Comparison of ENCODE assay signal across 1 cellular context in the genomic region with DNA sequence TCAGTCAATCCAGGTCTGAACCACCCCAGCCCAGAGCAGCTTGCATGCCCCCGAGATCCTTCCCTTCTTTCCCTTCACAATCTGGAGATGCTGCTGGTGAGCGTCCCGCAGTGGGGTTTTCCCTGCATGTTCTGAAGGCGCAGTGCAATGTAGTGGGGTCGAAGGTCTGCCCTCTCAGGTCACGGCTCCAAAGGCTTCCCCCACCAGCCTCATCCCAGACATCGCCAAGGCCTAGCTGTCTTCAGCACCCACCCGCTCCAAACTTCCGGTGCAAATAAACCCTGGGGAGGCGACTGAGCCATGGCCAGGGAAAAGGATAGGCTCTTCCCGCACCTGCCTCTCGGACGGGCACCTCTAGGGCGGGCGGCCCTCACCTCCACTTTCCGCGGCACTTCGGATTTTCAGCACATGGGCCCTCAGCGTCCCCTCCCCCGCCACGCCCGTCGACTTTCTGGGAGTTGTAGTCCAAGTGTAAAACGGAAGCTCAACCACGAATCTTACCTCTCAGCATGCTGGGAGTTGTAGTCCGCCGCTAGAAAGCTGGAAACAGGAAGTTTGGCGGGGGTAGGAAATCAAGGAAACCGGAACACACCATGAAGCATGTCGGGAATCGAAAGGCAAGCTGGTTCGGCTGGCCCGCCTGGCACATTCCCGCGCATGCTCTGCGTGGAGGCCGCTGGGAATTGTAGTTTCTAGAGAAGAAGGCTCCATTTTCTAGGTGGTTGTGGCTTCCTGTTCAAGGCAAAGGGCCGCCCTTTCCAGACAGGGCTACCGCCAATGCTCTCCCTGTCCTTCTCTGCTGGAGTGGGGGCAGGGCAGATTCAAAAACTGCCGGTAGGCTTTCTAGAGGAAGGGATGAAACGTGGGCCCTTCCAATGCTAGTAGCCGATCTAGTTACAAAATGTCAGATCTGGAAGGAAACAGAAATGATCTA.
TF ChIP-seq lines count a peak whose summit lies in the region.

A gene (minus strand): TSS at position 410 of the 934 bp plus-strand sequence. CDS start 2,384 bp downstream, outside the sequence.

TF ChIP-seq in K562, 482 proteins besides CTCF, POLR2A, EP300 and RAD21 (continued from another document and continues in another):
- TF ChIP-seq, protein P1, sequence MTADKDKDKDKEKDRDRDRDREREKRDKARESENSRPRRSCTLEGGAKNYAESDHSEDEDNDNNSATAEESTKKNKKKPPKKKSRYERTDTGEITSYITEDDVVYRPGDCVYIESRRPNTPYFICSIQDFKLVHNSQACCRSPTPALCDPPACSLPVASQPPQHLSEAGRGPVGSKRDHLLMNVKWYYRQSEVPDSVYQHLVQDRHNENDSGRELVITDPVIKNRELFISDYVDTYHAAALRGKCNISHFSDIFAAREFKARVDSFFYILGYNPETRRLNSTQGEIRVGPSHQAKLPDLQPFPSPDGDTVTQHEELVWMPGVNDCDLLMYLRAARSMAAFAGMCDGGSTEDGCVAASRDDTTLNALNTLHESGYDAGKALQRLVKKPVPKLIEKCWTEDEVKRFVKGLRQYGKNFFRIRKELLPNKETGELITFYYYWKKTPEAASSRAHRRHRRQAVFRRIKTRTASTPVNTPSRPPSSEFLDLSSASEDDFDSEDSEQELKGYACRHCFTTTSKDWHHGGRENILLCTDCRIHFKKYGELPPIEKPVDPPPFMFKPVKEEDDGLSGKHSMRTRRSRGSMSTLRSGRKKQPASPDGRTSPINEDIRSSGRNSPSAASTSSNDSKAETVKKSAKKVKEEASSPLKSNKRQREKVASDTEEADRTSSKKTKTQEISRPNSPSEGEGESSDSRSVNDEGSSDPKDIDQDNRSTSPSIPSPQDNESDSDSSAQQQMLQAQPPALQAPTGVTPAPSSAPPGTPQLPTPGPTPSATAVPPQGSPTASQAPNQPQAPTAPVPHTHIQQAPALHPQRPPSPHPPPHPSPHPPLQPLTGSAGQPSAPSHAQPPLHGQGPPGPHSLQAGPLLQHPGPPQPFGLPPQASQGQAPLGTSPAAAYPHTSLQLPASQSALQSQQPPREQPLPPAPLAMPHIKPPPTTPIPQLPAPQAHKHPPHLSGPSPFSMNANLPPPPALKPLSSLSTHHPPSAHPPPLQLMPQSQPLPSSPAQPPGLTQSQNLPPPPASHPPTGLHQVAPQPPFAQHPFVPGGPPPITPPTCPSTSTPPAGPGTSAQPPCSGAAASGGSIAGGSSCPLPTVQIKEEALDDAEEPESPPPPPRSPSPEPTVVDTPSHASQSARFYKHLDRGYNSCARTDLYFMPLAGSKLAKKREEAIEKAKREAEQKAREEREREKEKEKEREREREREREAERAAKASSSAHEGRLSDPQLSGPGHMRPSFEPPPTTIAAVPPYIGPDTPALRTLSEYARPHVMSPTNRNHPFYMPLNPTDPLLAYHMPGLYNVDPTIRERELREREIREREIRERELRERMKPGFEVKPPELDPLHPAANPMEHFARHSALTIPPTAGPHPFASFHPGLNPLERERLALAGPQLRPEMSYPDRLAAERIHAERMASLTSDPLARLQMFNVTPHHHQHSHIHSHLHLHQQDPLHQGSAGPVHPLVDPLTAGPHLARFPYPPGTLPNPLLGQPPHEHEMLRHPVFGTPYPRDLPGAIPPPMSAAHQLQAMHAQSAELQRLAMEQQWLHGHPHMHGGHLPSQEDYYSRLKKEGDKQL (CRISPR knock-in tag; IDR thresholded peaks at IDR 0.05; ENCODE audit: borderline replicate concordance): no peak
- TF ChIP-seq, protein P2, sequence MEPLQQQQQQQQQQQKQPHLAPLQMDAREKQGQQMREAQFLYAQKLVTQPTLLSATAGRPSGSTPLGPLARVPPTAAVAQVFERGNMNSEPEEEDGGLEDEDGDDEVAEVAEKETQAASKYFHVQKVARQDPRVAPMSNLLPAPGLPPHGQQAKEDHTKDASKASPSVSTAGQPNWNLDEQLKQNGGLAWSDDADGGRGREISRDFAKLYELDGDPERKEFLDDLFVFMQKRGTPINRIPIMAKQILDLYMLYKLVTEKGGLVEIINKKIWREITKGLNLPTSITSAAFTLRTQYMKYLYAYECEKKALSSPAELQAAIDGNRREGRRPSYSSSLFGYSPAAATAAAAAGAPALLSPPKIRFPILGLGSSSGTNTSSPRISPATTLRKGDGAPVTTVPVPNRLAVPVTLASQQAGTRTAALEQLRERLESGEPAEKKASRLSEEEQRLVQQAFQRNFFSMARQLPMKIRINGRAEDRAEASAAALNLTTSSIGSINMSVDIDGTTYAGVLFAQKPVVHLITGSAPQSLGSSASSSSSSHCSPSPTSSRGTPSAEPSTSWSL (CRISPR knock-in tag; IDR thresholded peaks at IDR 0.05; ENCODE audit: borderline replicate concordance): no peak
- TF ChIP-seq, protein P3, sequence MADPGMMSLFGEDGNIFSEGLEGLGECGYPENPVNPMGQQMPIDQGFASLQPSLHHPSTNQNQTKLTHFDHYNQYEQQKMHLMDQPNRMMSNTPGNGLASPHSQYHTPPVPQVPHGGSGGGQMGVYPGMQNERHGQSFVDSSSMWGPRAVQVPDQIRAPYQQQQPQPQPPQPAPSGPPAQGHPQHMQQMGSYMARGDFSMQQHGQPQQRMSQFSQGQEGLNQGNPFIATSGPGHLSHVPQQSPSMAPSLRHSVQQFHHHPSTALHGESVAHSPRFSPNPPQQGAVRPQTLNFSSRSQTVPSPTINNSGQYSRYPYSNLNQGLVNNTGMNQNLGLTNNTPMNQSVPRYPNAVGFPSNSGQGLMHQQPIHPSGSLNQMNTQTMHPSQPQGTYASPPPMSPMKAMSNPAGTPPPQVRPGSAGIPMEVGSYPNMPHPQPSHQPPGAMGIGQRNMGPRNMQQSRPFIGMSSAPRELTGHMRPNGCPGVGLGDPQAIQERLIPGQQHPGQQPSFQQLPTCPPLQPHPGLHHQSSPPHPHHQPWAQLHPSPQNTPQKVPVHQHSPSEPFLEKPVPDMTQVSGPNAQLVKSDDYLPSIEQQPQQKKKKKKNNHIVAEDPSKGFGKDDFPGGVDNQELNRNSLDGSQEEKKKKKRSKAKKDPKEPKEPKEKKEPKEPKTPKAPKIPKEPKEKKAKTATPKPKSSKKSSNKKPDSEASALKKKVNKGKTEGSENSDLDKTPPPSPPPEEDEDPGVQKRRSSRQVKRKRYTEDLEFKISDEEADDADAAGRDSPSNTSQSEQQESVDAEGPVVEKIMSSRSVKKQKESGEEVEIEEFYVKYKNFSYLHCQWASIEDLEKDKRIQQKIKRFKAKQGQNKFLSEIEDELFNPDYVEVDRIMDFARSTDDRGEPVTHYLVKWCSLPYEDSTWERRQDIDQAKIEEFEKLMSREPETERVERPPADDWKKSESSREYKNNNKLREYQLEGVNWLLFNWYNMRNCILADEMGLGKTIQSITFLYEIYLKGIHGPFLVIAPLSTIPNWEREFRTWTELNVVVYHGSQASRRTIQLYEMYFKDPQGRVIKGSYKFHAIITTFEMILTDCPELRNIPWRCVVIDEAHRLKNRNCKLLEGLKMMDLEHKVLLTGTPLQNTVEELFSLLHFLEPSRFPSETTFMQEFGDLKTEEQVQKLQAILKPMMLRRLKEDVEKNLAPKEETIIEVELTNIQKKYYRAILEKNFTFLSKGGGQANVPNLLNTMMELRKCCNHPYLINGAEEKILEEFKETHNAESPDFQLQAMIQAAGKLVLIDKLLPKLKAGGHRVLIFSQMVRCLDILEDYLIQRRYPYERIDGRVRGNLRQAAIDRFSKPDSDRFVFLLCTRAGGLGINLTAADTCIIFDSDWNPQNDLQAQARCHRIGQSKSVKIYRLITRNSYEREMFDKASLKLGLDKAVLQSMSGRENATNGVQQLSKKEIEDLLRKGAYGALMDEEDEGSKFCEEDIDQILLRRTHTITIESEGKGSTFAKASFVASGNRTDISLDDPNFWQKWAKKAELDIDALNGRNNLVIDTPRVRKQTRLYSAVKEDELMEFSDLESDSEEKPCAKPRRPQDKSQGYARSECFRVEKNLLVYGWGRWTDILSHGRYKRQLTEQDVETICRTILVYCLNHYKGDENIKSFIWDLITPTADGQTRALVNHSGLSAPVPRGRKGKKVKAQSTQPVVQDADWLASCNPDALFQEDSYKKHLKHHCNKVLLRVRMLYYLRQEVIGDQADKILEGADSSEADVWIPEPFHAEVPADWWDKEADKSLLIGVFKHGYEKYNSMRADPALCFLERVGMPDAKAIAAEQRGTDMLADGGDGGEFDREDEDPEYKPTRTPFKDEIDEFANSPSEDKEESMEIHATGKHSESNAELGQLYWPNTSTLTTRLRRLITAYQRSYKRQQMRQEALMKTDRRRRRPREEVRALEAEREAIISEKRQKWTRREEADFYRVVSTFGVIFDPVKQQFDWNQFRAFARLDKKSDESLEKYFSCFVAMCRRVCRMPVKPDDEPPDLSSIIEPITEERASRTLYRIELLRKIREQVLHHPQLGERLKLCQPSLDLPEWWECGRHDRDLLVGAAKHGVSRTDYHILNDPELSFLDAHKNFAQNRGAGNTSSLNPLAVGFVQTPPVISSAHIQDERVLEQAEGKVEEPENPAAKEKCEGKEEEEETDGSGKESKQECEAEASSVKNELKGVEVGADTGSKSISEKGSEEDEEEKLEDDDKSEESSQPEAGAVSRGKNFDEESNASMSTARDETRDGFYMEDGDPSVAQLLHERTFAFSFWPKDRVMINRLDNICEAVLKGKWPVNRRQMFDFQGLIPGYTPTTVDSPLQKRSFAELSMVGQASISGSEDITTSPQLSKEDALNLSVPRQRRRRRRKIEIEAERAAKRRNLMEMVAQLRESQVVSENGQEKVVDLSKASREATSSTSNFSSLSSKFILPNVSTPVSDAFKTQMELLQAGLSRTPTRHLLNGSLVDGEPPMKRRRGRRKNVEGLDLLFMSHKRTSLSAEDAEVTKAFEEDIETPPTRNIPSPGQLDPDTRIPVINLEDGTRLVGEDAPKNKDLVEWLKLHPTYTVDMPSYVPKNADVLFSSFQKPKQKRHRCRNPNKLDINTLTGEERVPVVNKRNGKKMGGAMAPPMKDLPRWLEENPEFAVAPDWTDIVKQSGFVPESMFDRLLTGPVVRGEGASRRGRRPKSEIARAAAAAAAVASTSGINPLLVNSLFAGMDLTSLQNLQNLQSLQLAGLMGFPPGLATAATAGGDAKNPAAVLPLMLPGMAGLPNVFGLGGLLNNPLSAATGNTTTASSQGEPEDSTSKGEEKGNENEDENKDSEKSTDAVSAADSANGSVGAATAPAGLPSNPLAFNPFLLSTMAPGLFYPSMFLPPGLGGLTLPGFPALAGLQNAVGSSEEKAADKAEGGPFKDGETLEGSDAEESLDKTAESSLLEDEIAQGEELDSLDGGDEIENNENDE (IDR thresholded peaks at IDR 0.05; ENCODE audit: low read depth, low read length): no peak
- TF ChIP-seq, protein P4, sequence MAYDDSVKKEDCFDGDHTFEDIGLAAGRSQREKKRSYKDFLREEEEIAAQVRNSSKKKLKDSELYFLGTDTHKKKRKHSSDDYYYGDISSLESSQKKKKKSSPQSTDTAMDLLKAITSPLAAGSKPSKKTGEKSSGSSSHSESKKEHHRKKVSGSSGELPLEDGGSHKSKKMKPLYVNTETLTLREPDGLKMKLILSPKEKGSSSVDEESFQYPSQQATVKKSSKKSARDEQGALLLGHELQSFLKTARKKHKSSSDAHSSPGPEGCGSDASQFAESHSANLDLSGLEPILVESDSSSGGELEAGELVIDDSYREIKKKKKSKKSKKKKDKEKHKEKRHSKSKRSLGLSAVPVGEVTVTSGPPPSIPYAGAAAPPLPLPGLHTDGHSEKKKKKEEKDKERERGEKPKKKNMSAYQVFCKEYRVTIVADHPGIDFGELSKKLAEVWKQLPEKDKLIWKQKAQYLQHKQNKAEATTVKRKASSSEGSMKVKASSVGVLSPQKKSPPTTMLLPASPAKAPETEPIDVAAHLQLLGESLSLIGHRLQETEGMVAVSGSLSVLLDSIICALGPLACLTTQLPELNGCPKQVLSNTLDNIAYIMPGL (CRISPR knock-in tag; IDR thresholded peaks at IDR 0.05): no peak
- TF ChIP-seq HIVEP1 (CRISPR knock-in tag; IDR thresholded peaks at IDR 0.05): no peak
- no peak for TF ChIP-seq GABPB2 (CRISPR knock-in tag; conservative IDR thresholded peaks at IDR 0.05)
- TF ChIP-seq ZNF124 (CRISPR knock-in tag; IDR thresholded peaks at IDR 0.05): no peak
- no peak for TF ChIP-seq EWSR1 (IDR thresholded peaks at IDR 0.05; ENCODE audit: borderline replicate concordance, low read depth, partially characterized antibody)
- no peak for TF ChIP-seq ARID2 (IDR thresholded peaks at IDR 0.05)
- TF ChIP-seq, protein P5, sequence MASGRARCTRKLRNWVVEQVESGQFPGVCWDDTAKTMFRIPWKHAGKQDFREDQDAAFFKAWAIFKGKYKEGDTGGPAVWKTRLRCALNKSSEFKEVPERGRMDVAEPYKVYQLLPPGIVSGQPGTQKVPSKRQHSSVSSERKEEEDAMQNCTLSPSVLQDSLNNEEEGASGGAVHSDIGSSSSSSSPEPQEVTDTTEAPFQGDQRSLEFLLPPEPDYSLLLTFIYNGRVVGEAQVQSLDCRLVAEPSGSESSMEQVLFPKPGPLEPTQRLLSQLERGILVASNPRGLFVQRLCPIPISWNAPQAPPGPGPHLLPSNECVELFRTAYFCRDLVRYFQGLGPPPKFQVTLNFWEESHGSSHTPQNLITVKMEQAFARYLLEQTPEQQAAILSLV (tag; IDR thresholded peaks at IDR 0.05): no peak
- no peak for TF ChIP-seq TSC22D4 (tag; IDR thresholded peaks at IDR 0.05)
- no peak for TF ChIP-seq ZNF707 (CRISPR knock-in tag; conservative IDR thresholded peaks at IDR 0.05)
- TF ChIP-seq SREBF1 (IDR thresholded peaks at IDR 0.05; ENCODE audit: borderline replicate concordance, low read depth, low read length): no peak; the same call in 1 of the 2 replicates
- no peak for TF ChIP-seq ZBTB1 (CRISPR knock-in tag; IDR thresholded peaks at IDR 0.05; ENCODE audit: borderline replicate concordance, low read depth)
- TF ChIP-seq, protein P6, sequence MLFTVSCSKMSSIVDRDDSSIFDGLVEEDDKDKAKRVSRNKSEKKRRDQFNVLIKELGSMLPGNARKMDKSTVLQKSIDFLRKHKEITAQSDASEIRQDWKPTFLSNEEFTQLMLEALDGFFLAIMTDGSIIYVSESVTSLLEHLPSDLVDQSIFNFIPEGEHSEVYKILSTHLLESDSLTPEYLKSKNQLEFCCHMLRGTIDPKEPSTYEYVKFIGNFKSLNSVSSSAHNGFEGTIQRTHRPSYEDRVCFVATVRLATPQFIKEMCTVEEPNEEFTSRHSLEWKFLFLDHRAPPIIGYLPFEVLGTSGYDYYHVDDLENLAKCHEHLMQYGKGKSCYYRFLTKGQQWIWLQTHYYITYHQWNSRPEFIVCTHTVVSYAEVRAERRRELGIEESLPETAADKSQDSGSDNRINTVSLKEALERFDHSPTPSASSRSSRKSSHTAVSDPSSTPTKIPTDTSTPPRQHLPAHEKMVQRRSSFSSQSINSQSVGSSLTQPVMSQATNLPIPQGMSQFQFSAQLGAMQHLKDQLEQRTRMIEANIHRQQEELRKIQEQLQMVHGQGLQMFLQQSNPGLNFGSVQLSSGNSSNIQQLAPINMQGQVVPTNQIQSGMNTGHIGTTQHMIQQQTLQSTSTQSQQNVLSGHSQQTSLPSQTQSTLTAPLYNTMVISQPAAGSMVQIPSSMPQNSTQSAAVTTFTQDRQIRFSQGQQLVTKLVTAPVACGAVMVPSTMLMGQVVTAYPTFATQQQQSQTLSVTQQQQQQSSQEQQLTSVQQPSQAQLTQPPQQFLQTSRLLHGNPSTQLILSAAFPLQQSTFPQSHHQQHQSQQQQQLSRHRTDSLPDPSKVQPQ (CRISPR knock-in tag; IDR thresholded peaks at IDR 0.05; ENCODE audit: borderline replicate concordance): no peak
- no peak for TF ChIP-seq EHMT2 (IDR thresholded peaks at IDR 0.05)
- 0 out of 2 replicates have a peak, but pooled peaks have one; percentile 58 for TF ChIP-seq ZC3H8 (IDR thresholded peaks at IDR 0.05)
- no peak for TF ChIP-seq POLR3G (IDR thresholded peaks at IDR 0.05; ENCODE audit: extremely low read depth, insufficient read length, insufficient replicate concordance)
- TF ChIP-seq, protein P7, sequence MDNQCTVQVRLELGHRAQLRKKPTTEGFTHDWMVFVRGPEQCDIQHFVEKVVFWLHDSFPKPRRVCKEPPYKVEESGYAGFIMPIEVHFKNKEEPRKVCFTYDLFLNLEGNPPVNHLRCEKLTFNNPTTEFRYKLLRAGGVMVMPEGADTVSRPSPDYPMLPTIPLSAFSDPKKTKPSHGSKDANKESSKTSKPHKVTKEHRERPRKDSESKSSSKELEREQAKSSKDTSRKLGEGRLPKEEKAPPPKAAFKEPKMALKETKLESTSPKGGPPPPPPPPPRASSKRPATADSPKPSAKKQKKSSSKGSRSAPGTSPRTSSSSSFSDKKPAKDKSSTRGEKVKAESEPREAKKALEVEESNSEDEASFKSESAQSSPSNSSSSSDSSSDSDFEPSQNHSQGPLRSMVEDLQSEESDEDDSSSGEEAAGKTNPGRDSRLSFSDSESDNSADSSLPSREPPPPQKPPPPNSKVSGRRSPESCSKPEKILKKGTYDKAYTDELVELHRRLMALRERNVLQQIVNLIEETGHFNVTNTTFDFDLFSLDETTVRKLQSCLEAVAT (IDR thresholded peaks at IDR 0.05): no peak
